ENCODE assay signal across 23 cellular contexts in the genomic region with DNA sequence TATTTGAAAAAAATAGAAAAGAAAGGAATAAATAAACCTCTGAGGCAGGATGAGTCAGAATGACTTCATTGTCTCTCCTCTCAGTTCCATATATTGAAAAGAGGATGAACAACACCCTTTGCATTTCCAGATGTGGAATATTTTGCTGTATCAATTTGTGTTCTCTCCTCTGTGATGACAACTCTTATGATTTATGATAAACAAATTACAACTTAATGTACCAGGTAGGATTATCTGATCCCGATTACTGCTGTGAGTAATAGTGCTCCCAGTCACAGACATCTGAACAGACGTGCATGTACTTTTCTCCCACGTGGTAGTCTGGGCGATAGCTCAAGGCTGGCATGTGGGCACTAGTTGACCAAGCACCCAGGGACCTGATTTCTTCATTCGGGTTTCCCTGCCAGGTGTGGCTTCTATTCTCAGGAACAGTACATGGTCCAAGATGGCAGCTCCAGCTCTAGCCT.
DNase-seq lines count a peak whose midpoint lies in the region; ATAC-seq, FAIRE-seq and TF ChIP-seq lines count a peak whose summit lies in the region.
"Had no signal": no experiment of that assay in that cellular context is flagged by ENCODE, and none has a peak within 500 bp of the region (broad histone marks: within the 10 kb centered on the region; RNA-seq: fewer than 3 reads in every experiment).

No MANE protein-coding gene starts in this region.

- BruUV-seq in mammary epithelial cell (replicated peaks; lab: Mats Ljungman, UMichigan), result TSS peak; percentile 92

- in situ Hi-C loops in mammary epithelial cell (cut with MboI; ENCODE audit: low sequenced_read_pairs in 2 of 2), result loop anchor here in 1 of 2 donors (5.0 kb wide), 1 partner anchor 140 kb away; a partner anchor contains a TSS

- ATAC-seq in GM21423 (IDR thresholded peaks at IDR 0.05; ENCODE audit: unreplicated experiment), result no peak
- ATAC-seq: heart left ventricle; stimulated activated effector memory CD8-positive, alpha-beta T cell treated with anti-CD3 and anti-CD28 coated beads, Interleukin-12 subunit alpha, Interleukin-12 subunit beta, amount 100 ng/mL, for 72 hours had no signal

- H3K9me2 ChIP-seq in hepatocyte (replicated peaks; ENCODE audit: insufficient read depth), result no peaks in the 10 kb centered on the region

- peaks cover 43% of the 10 kb centered on the region for H3K4me1 ChIP-seq in mammary epithelial cell (ENCODE audit: insufficient read depth, low read length)
- H3K4me1 ChIP-seq in hepatocyte (ENCODE audit: insufficient read depth), result peaks cover 6% of the 10 kb centered on the region
- H3K4me1 ChIP-seq: HAP-1, heart left ventricle had no signal

- H3K4me3 ChIP-seq in mammary epithelial cell (replicated peaks in 1 of 3; ENCODE audit: insufficient read depth in 1 of 3, low read depth in 2 of 3, low read length in 3 of 3) (no peak overlapping the region), hepatocyte (no peak overlapping the region)
- H3K4me3 ChIP-seq: cardiac muscle cell, HAP-1, heart left ventricle, transverse colon had no signal

- peak; percentile 66 for DNase-seq in A172 (ENCODE audit: low spot score)
- DNase-seq in HS-5 (ENCODE audit: low read depth), result peak; percentile 97
- peak; percentile 100 for DNase-seq in mammary epithelial cell
- DNase-seq in hepatocyte (ENCODE audit: low spot score), result no peak
- no peak for DNase-seq in frontal cortex (ENCODE audit: low spot score in 2 of 2)
- DNase-seq in activated CD4-positive, alpha-beta T cell treated with anti-CD3 and anti-CD28 coated beads, Interleukin-2, amount 50 U/mL, for 48 hours, result no peak
- DNase-seq in nucleus accumbens (lab: John Stamatoyannopoulos, UW), result no peak
- DNase-seq: activated CD4-positive, alpha-beta T cell treated with anti-CD3 and anti-CD28 coated beads for 1 hour; activated T-cell treated with anti-CD3 and anti-CD28 coated beads for 4 hours; CD4-positive, alpha-beta T cell; heart left ventricle; kidney; NCI-H1417 treated with DMSO at 0.1 percent for 48 hours; occipital lobe; SIG-M5; transverse colon had no signal

- no peak for TF ChIP-seq CTCF in mammary epithelial cell (conservative IDR thresholded peaks at IDR 0.05 in 1 of 2, IDR thresholded peaks at IDR 0.05 in 1 of 2; ENCODE audit: extremely low read depth in 1 of 2, insufficient read depth in 1 of 2, low read depth in 1 of 2, low read length in 2 of 2)
- TF ChIP-seq CTCF in hepatocyte (IDR thresholded peaks at IDR 0.05; ENCODE audit: poor library complexity), result no peak

- H3K36me3 ChIP-seq in mammary epithelial cell (ENCODE audit: insufficient read depth, low read length) (no peaks in the 10 kb centered on the region), hepatocyte (replicated peaks; ENCODE audit: insufficient read depth, low read depth) (no peaks in the 10 kb centered on the region)
- H3K36me3 ChIP-seq: cardiac muscle cell, HAP-1, heart left ventricle, transverse colon had no signal

- peaks cover 2% of the 10 kb centered on the region for H3K9me3 ChIP-seq in mammary epithelial cell (replicated peaks; ENCODE audit: insufficient read depth, low read length)
- no peaks in the 10 kb centered on the region for H3K9me3 ChIP-seq in hepatocyte (ENCODE audit: low read depth)
- H3K9me3 ChIP-seq: HAP-1, heart left ventricle, transverse colon had no signal

- H3K27me3 ChIP-seq in mammary epithelial cell (ENCODE audit: insufficient read depth, low read length), result no peaks in the 10 kb centered on the region
- no peaks in the 10 kb centered on the region for H3K27me3 ChIP-seq in hepatocyte
- H3K27me3 ChIP-seq: cardiac muscle cell had no signal

- H3K27ac ChIP-seq in mammary epithelial cell (ENCODE audit: insufficient read depth, low read depth, low read length) (peak overlapping the region; percentile 99), hepatocyte (peak overlapping the region; percentile 6)
- H3K27ac ChIP-seq: cardiac muscle cell, heart left ventricle, KMS-11, transverse colon had no signal

- FAIRE-seq in frontal cortex (lab: Jason Lieb, UNC), result no peak
- FAIRE-seq: A204.1, GM12891, kidney had no signal

- dilution Hi-C loops in mammary epithelial cell (cut with HindIII; ENCODE audit: low sequenced_read_pairs), result no loop called here

- H4K20me1 ChIP-seq in mammary epithelial cell (ENCODE audit: insufficient read depth, low read length) (no peaks in the 10 kb centered on the region), hepatocyte (ENCODE audit: insufficient read depth, poor library complexity, severe bottlenecking) (no peaks in the 10 kb centered on the region)

- H3K4me2 ChIP-seq in mammary epithelial cell (ENCODE audit: insufficient read depth, low read depth, low read length), result peak overlapping the region; percentile 69
- no peak overlapping the region for H3K4me2 ChIP-seq in hepatocyte
- H3K4me2 ChIP-seq: KMS-11 had no signal

- CTCF ChIA-PET in mammary epithelial cell (lab: Charles Lee; ENCODE audit: low non-redundant PET), result interaction anchor here (0.6 kb wide), 1 partner anchor 144 kb away, joined by 4 read pairs; no protein-coding TSS in a partner anchor

- 0% methylated on average over 5 of the region's 5 CpGs for WGBS in mammary epithelial cell (ENCODE audit: low coverage, missing lambda C conversion rate)
- WGBS in hepatocyte (ENCODE audit: low lambda C conversion rate, missing lambda C conversion rate), result 59% methylated on average over 5 of the region's 5 CpGs

- H3K9ac ChIP-seq in mammary epithelial cell (ENCODE audit: insufficient read depth, low read length), result peak overlapping the region; percentile 74
- H3K9ac ChIP-seq: KMS-11 had no signal

- intact Hi-C loops in mammary epithelial cell (cut with micrococcal nuclease), result loop anchor here (2.0 to 5.0 kb wide), 2 partner anchors 141 to 210 kb away; no protein-coding TSS in a partner anchor

- H3K79me2 ChIP-seq in mammary epithelial cell (ENCODE audit: insufficient read depth, low read length) (no peaks in the 10 kb centered on the region), hepatocyte (no peaks in the 10 kb centered on the region)

- no peak overlapping the region for H2AFZ ChIP-seq in mammary epithelial cell (ENCODE audit: low read depth, low read length)
- no peak overlapping the region for H2AFZ ChIP-seq in hepatocyte

Comparison
In these comparisons a context has a peak if more than half of its experiments do, and no peak if none do; other contexts are left out.
1. DNase-seq: peak in A172 (single experiment), HS-5 (single experiment) and mammary epithelial cell (single experiment); none in hepatocyte (single experiment), frontal cortex (0 of 2), activated CD4-positive, alpha-beta T cell treated with anti-CD3 and anti-CD28 coated beads, Interleukin-2, amount 50 U/mL, for 48 hours (0 of 2) and nucleus accumbens (0 of 56).